8 cellular contexts compared by ENCODE assay signal in genomic region chr3:187745201-187746058, GRCh38. TPM values are rescaled to one million over a fixed set of nuclear protein-coding genes. Genes with fewer than 3 reads are reported as not detected.
DNase-seq lines count a peak whose midpoint lies in the region; ATAC-seq and TF ChIP-seq lines count a peak whose summit lies in the region.

Gene BCL6 (minus strand): TSS chr3:187745468. CDS start chr3:187733693, 11,775 bp downstream.

- H3K79me2 ChIP-seq in osteoblast (ENCODE audit: insufficient read depth, low read length), result peaks cover 44% of the 10 kb centered on the region

- peak within 1 kb of the TSS; percentile 99 for H2AFZ ChIP-seq in osteoblast (ENCODE audit: low read length)

- H3K4me3 ChIP-seq in GM06990 (replicated peaks; ENCODE audit: low read depth, low read length) (peak within 1 kb of the TSS; percentile 59), osteoblast (ENCODE audit: insufficient read depth, low read length) (peak within 1 kb of the TSS; percentile 93), thyroid gland (replicated peaks in 1 of 3) (peak within 1 kb of the TSS; percentile 69 to 87 (median 72))

- H3K36me3 ChIP-seq in GM06990 (ENCODE audit: control insufficient read depth, insufficient read depth, low read length) (no peaks in the 10 kb centered on the region), osteoblast (ENCODE audit: insufficient read depth, low read length) (no peaks in the 10 kb centered on the region), thyroid gland (no peaks in the 10 kb centered on the region)

- WGBS in thyroid gland, 2 donors, result 0 to 1% methylated on average over 28 to 35 of the region's 40 CpGs

- TF ChIP-seq CTCF in GM06990 (IDR thresholded peaks at IDR 0.05; ENCODE audit: insufficient read depth, low read length, poor library complexity, severe bottlenecking) (no peak), osteoblast (IDR thresholded peaks at IDR 0.05; ENCODE audit: extremely low read depth, low read depth, low read length) (no peak), thyroid gland (IDR thresholded peaks at IDR 0.05) (peak in 1 of 6 experiments; percentile 27)

- H3K27me3 ChIP-seq in GM06990 (replicated peaks; ENCODE audit: control insufficient read depth, insufficient read depth, low read length), result no peaks in the 10 kb centered on the region; the same call in 1 of the 2 replicates
- no peaks in the 10 kb centered on the region for H3K27me3 ChIP-seq in osteoblast (ENCODE audit: insufficient read depth, low read length)
- no peaks in the 10 kb centered on the region for H3K27me3 ChIP-seq in thyroid gland

- ATAC-seq in HG02798 (IDR thresholded peaks at IDR 0.05; ENCODE audit: poor library complexity, unreplicated experiment), result peak; percentile 80

- H3K4me2 ChIP-seq in osteoblast (ENCODE audit: insufficient read depth, low read length), result peak within 1 kb of the TSS; percentile 100

- H3K4me1 ChIP-seq in osteoblast (ENCODE audit: insufficient read depth, low read length) (peaks cover 31% of the 10 kb centered on the region), thyroid gland (peaks cover 33 to 44% of the 10 kb centered on the region in 2 donors)

- TF ChIP-seq POLR2A in thyroid gland (IDR thresholded peaks at IDR 0.05), result peak; percentile 94 to 95

- intact Hi-C loops in head of caudate nucleus (cut with DNase I), result loop anchor here (2.0 to 10.0 kb wide), 3 partner anchors 307 to 839 kb away; no protein-coding TSS in a partner anchor
- intact Hi-C loops in thyroid gland (cut with DNase I), result loop anchor here (10.0 kb wide), 1 partner anchor 879 kb away; no protein-coding TSS in a partner anchor

- peak; percentile 83 for DNase-seq in GM06990 (ENCODE audit: extremely low read depth, insufficient read length)
- peak; percentile 95 for DNase-seq in NCI-H1436 (lab: John Stamatoyannopoulos, UW)
- DNase-seq in SW480 (ENCODE audit: low spot score), result peak; percentile 95
- peak; percentile 76 for DNase-seq in activated naive CD8-positive, alpha-beta T cell treated with anti-CD3 and anti-CD28 coated beads, Interleukin-2, amount 50 U/mL, for 16 hours (ENCODE audit: low read depth, low spot score)
- peak; percentile 84 to 97 (median 92) for DNase-seq in head of caudate nucleus
- peak; percentile 93 for DNase-seq in osteoblast (ENCODE audit: insufficient read length, low spot score, missing footprints)
- DNase-seq in thyroid gland, result peak; percentile 94

- H3K27ac ChIP-seq in osteoblast (ENCODE audit: low read depth, low read length) (peak within 1 kb of the TSS; percentile 100), thyroid gland (peak within 1 kb of the TSS; percentile 97 to 100 (median 100))

- peaks cover 6% of the 10 kb centered on the region for H4K20me1 ChIP-seq in osteoblast (ENCODE audit: insufficient read depth, low read length)

- H3K9me3 ChIP-seq in osteoblast (ENCODE audit: low read depth, low read length), result no peaks in the 10 kb centered on the region
- H3K9me3 ChIP-seq in thyroid gland, result no peaks in the 10 kb centered on the region

RNA-seq across cellular contexts. Expression of gene BCL6, which starts in this region (rescaled TPM):
- total RNA-seq in osteoblast, result 35.4 and 40.2 TPM in 2 replicates
- total RNA-seq in thyroid gland, result 100 to 1,000 TPM in 1 of 4 donors, 10 to 100 TPM in 3; 40.3 to 109 (median 67.2) TPM

Comparison
In these comparisons a context has a peak if more than half of its experiments do, and no peak if none do; other contexts are left out.
1. Peak in every context shown above with its lines: DNase-seq, ATAC-seq, H3K4me3 ChIP-seq and H3K27ac ChIP-seq.